ENCODE assay signal across 9 cellular contexts in the genomic region with DNA sequence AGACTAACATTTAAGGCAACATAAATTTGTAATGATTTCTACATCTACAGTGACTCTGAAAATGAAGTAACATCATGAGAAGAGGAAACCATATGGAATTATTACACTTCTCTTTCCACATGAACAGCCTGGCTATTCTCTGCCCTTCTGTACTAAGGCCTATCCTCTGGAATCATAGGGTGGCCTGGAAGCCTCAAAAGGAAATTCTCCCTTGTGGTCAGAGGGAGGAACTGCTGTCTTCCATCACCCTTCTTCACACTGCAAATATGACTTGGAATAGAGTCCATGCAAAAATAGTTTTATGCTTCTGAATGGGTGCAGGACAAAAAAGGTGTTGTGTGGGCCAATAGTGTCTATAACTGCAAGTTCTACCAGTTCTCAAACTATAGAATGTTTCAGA. TPM values are rescaled to one million over a fixed set of nuclear protein-coding genes. Genes with fewer than 3 reads are reported as not detected.
DNase-seq lines count a peak whose midpoint lies in the region; ATAC-seq and TF ChIP-seq lines count a peak whose summit lies in the region.
"Had no signal": no experiment of that assay in that cellular context is flagged by ENCODE, and none has a peak within 500 bp of the region (broad histone marks: within the 10 kb centered on the region; RNA-seq: fewer than 3 reads in every experiment).

No MANE protein-coding gene starts in this region.

- H3K27me3 ChIP-seq in kidney epithelial cell (ENCODE audit: control insufficient read depth, insufficient read depth, low read length): no peaks in the 10 kb centered on the region

- ATAC-seq in GM19035 (IDR thresholded peaks at IDR 0.05; ENCODE audit: unreplicated experiment) (no peak), GM18520 (IDR thresholded peaks at IDR 0.05; ENCODE audit: unreplicated experiment) (no peak)

- POLR2A ChIA-PET in HEK293T (lab: Yijun Ruan, JAX) (no interaction called here), GM10248 (lab: Yijun Ruan, JAX) (no interaction called here)

- no peak overlapping the region for H3K4me3 ChIP-seq in kidney epithelial cell (ENCODE audit: low read depth, low read length)

- DNase-seq in CD1c-positive myeloid dendritic cell (ENCODE audit: extremely low spot score) (peak; percentile 6), HEK293T (ENCODE audit: extremely low spot score) (peak; percentile 50), SW480 (ENCODE audit: low spot score) (peak; percentile 27), kidney epithelial cell (ENCODE audit: low read depth) (no peak), GM10248 (ENCODE audit: extremely low spot score) (no peak), ureter (ENCODE audit: low spot score) (no peak)
- DNase-seq: activated gamma-delta T cell treated with Interleukin-2 at 50 U/mL for 16 hours had no signal

- CTCF ChIA-PET in HEK293T (lab: Yijun Ruan, JAX) (no interaction called here), GM10248 (lab: Yijun Ruan, JAX) (interaction anchor here (1.2 kb wide), 1 partner anchor 29 kb away, joined by 3 read pairs; no protein-coding TSS in a partner anchor)

- no peaks in the 10 kb centered on the region for H3K36me3 ChIP-seq in kidney epithelial cell (ENCODE audit: control insufficient read depth, insufficient read depth, low read length)

- TF ChIP-seq CTCF in kidney epithelial cell (IDR thresholded peaks at IDR 0.05; ENCODE audit: insufficient read depth, low read length, poor library complexity, severe bottlenecking) (peak; percentile 38), GM10248 (IDR thresholded peaks at IDR 0.05; ENCODE audit: control extremely low read depth, extremely low read depth, low read depth, missing control alignments) (no peak)

TF ChIP-seq in HEK293T, 16 proteins besides CTCF, POLR2A, EP300 and RAD21:
- TF ChIP-seq SUZ12 (IDR thresholded peaks at IDR 0.05): no peak
- no peak for TF ChIP-seq SP1 (IDR thresholded peaks at IDR 0.05)
- no peak for TF ChIP-seq L3MBTL2 (conservative IDR thresholded peaks at IDR 0.05)
- no peak for TF ChIP-seq TARDBP (IDR thresholded peaks at IDR 0.05)
- TF ChIP-seq ZNF384 (IDR thresholded peaks at IDR 0.05): no peak
- no peak for TF ChIP-seq FOXA1 (IDR thresholded peaks at IDR 0.05)
- no peak for TF ChIP-seq HDGF (IDR thresholded peaks at IDR 0.05; ENCODE audit: borderline replicate concordance)
- TF ChIP-seq FOXM1 (IDR thresholded peaks at IDR 0.05; ENCODE audit: borderline replicate concordance): no peak
- TF ChIP-seq, protein P1, sequence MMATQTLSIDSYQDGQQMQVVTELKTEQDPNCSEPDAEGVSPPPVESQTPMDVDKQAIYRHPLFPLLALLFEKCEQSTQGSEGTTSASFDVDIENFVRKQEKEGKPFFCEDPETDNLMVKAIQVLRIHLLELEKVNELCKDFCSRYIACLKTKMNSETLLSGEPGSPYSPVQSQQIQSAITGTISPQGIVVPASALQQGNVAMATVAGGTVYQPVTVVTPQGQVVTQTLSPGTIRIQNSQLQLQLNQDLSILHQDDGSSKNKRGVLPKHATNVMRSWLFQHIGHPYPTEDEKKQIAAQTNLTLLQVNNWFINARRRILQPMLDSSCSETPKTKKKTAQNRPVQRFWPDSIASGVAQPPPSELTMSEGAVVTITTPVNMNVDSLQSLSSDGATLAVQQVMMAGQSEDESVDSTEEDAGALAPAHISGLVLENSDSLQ (IDR thresholded peaks at IDR 0.05): no peak
- TF ChIP-seq LEF1 (IDR thresholded peaks at IDR 0.05; ENCODE audit: borderline replicate concordance): no peak
- TF ChIP-seq ELF4 (IDR thresholded peaks at IDR 0.05): no peak
- TF ChIP-seq NFRKB (IDR thresholded peaks at IDR 0.05): no peak
- no peak for TF ChIP-seq FOXK2 (IDR thresholded peaks at IDR 0.05)
- no peak for TF ChIP-seq CTBP1 (IDR thresholded peaks at IDR 0.05; ENCODE audit: borderline replicate concordance)
TF ChIP-seq in HEK293T: peak in this region for 0.

RNA-seq across cellular contexts. Expression of gene SH3BGRL2, which starts 44.6 kb away (rescaled TPM):
- 31.1 and 31.6 TPM in 2 replicates for total RNA-seq in kidney epithelial cell
- total RNA-seq in ureter: 50.4 TPM

RNA-seq across cellular contexts. Expression of gene LCA5, which starts 49.3 kb away (rescaled TPM):
- total RNA-seq in kidney epithelial cell (5.1 and 7.0 TPM in 2 replicates), ureter (5.8 TPM)

Comparison
In these comparisons a context has a peak if more than half of its experiments do, and no peak if none do; other contexts are left out.
1. DNase-seq: peak in CD1c-positive myeloid dendritic cell (single experiment), HEK293T (single experiment) and SW480 (single experiment); none in kidney epithelial cell (single experiment), GM10248 (single experiment) and ureter (single experiment).